ENCODE assay signal across 22 cellular contexts in the genomic region with DNA sequence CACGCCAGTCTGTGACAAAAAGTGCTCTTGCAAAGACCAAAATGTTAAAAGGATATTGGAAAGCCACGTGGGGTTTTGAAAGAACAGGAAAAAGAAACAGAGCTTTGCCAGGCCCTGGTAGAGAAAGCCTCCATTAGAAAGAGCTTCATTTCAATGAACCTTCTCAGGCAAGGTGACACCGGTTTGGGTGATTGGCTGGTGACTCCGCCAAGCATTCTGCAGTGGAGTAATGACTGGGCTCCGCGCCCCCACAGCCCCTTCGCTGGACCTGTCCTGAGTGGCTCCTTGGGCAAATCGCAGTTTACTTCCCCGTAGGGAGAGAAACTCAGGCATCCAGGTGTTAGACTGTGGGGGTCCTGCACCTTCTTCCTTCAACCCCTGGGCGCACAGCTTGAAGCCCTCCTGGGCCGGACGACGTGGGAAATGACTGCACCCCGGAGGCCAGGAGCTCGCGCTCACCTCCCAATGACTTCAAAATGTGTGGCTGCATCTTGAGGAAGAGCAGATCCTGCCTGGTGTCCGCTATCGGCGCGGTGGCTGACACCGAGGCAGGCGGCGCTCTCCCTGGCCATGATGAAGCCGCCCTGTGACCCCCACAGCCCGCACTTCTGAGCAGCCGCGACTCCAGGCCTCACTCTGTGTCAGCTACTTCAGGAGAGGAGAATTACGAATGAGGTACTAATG.
"Had no signal": no experiment of that assay in that cellular context is flagged by ENCODE, and none has a peak within 500 bp of the region (broad histone marks: within the 10 kb centered on the region; RNA-seq: fewer than 3 reads in every experiment).

No MANE protein-coding gene starts in this region.

- ATAC-seq: activated CD8-positive, alpha-beta T cell treated with anti-CD3 and anti-CD28 coated beads, Interleukin-2, amount 10 ng/mL, durations not matched to agents 7 days and 5 days; activated naive CD8-positive, alpha-beta T cell treated with anti-CD3 and anti-CD28 coated beads, Interleukin-2, amount 50 U/mL, for 24 hours; right cardiac atrium; stimulated activated effector memory CD8-positive, alpha-beta T cell treated with anti-CD3 and anti-CD28 coated beads, Interleukin-12 subunit alpha, Interleukin-12 subunit beta, amount 100 ng/mL, for 72 hours; T-cell had no signal

- H3K27me3 ChIP-seq: cardiac muscle cell, tibial nerve, uterus had no signal

- H3K27ac ChIP-seq: cardiac muscle cell, heart left ventricle, prostate gland, stomach, suprapubic skin, tibial nerve, uterus, WERI-Rb-1 had no signal

- H3K4me3 Mint-ChIP-seq: activated CD8-positive, alpha-beta T cell treated with anti-CD3 and anti-CD28 coated beads, Interleukin-2, amount 10 ng/mL, durations not matched to agents 7 days and 5 days; activated naive CD8-positive, alpha-beta T cell treated with anti-CD3 and anti-CD28 coated beads, Interleukin-2, amount 50 U/mL, for 24 hours; activated T-helper 1 cell treated with anti-CD3 and anti-CD28 coated beads, Interleukin-12 subunit alpha, Interleukin-12 subunit beta, Interleukin-2, Interleukin-4 antibody, amounts not matched to agents 30 ng/mL and 10 ng/mL and 1 ng/mL, durations not matched to agents 14 hours and 24 hours and 36 hours; stimulated activated effector memory CD8-positive, alpha-beta T cell treated with anti-CD3 and anti-CD28 coated beads, Interleukin-12 subunit alpha, Interleukin-12 subunit beta, amount 100 ng/mL, for 72 hours; T-cell had no signal

- H3K36me3 Mint-ChIP-seq: naive B cell; stimulated activated effector memory CD8-positive, alpha-beta T cell treated with anti-CD3 and anti-CD28 coated beads, Interleukin-12 subunit alpha, Interleukin-12 subunit beta, amount 100 ng/mL, for 72 hours; T-cell had no signal

- DNase-seq: activated CD4-positive, alpha-beta T cell treated with anti-CD3 and anti-CD28 coated beads for 1 hour; activated CD4-positive, alpha-beta T cell treated with anti-CD3 and anti-CD28 coated beads, Interleukin-2, amount 50 U/mL, for 1 hour; activated CD8-positive, alpha-beta T cell treated with anti-CD3 and anti-CD28 coated beads, Interleukin-2, amount 10 ng/mL, durations not matched to agents 7 days and 5 days; activated gamma-delta T cell; activated naive CD4-positive, alpha-beta T cell treated with anti-CD3 and anti-CD28 coated beads, Interleukin-2, amount 50 U/mL, for 16 hours; activated naive CD8-positive, alpha-beta T cell treated with anti-CD3 and anti-CD28 coated beads, Interleukin-2, amount 50 U/mL, for 24 hours; cortex of kidney; kidney glomerular epithelial cell; naive B cell; stimulated activated CD4-positive, alpha-beta T cell treated with anti-CD3 and anti-CD28 coated beads, Interleukin-1b, Interleukin-23, amount 100 ng/mL, for 48 hours; stomach; T-cell; uterus; WERI-Rb-1 had no signal

- H3K4me1 ChIP-seq: heart left ventricle, prostate gland, stomach, suprapubic skin, tibial nerve, uterus had no signal

- H3K4me1 Mint-ChIP-seq: activated naive CD8-positive, alpha-beta T cell treated with anti-CD3 and anti-CD28 coated beads, Interleukin-2, amount 50 U/mL, for 24 hours; naive B cell; stimulated activated effector memory CD8-positive, alpha-beta T cell treated with anti-CD3 and anti-CD28 coated beads, Interleukin-12 subunit alpha, Interleukin-12 subunit beta, amount 100 ng/mL, for 72 hours; T-cell had no signal

- H3K27ac Mint-ChIP-seq: activated CD8-positive, alpha-beta T cell treated with anti-CD3 and anti-CD28 coated beads, Interleukin-2, amount 10 ng/mL, durations not matched to agents 7 days and 5 days; activated naive CD8-positive, alpha-beta T cell treated with anti-CD3 and anti-CD28 coated beads, Interleukin-2, amount 50 U/mL, for 24 hours; activated T-helper 1 cell treated with anti-CD3 and anti-CD28 coated beads, Interleukin-12 subunit alpha, Interleukin-12 subunit beta, Interleukin-2, Interleukin-4 antibody, amounts not matched to agents 30 ng/mL and 10 ng/mL and 1 ng/mL, durations not matched to agents 14 hours and 24 hours and 36 hours; naive B cell; stimulated activated effector memory CD8-positive, alpha-beta T cell treated with anti-CD3 and anti-CD28 coated beads, Interleukin-12 subunit alpha, Interleukin-12 subunit beta, amount 100 ng/mL, for 72 hours; T-cell had no signal

- H3K36me3 ChIP-seq: cardiac muscle cell, heart left ventricle, prostate gland, stomach, suprapubic skin, tibial nerve, uterus, WERI-Rb-1 had no signal

- H3K9me3 ChIP-seq: prostate gland, stomach, suprapubic skin, uterus had no signal

- H3K4me3 ChIP-seq: cardiac muscle cell, prostate gland, stomach, suprapubic skin, tibial nerve, uterus had no signal
